In the genomic region with DNA sequence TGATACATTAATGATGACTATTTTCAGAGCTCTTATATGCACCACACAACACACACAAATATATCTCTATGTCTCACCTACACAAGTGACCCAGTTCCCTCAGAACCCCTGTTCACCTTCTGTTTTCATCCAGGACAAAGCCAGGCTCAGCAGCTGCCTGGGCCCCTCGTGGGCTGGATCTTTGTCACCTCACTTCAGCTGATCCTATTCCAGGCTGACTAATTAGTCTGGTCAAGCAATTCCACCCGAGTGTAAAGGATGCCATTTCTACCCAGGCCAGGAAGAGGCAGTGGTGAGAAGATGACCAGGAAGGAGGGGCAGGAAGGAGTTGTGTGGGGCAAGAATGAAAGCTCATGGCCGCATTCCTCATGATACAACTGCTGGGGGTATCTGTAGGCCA, we compare ENCODE assay signal across 1 cellular context.
TF ChIP-seq lines count a peak whose summit lies in the region.

No MANE protein-coding gene starts in this region.

TF ChIP-seq in A549, 52 proteins besides CTCF, POLR2A, EP300 and RAD21 (continued from another document):
- TF ChIP-seq, protein P1, sequence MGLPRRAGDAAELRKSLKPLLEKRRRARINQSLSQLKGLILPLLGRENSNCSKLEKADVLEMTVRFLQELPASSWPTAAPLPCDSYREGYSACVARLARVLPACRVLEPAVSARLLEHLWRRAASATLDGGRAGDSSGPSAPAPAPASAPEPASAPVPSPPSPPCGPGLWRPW (IDR thresholded peaks at IDR 0.05), result no peak
- TF ChIP-seq, protein P2, sequence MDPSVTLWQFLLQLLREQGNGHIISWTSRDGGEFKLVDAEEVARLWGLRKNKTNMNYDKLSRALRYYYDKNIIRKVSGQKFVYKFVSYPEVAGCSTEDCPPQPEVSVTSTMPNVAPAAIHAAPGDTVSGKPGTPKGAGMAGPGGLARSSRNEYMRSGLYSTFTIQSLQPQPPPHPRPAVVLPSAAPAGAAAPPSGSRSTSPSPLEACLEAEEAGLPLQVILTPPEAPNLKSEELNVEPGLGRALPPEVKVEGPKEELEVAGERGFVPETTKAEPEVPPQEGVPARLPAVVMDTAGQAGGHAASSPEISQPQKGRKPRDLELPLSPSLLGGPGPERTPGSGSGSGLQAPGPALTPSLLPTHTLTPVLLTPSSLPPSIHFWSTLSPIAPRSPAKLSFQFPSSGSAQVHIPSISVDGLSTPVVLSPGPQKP (IDR thresholded peaks at IDR 0.05; ENCODE audit: low read depth, low read length), result no peak
- TF ChIP-seq RCOR1 (IDR thresholded peaks at IDR 0.05; ENCODE audit: low read depth, low read length) (no peak), HEYL (CRISPR knock-in tag; IDR thresholded peaks at IDR 0.05) (no peak), TP53 (CRISPR knock-in tag; IDR thresholded peaks at IDR 0.05) (no peak), ESRRA (IDR thresholded peaks at IDR 0.05; ENCODE audit: borderline replicate concordance, low read length) (no peak)
